2 cellular contexts compared by ENCODE assay signal in genomic region chrX:130173190-130173895, GRCh38.
A peak's percentile ranks its signal among the peaks of the same experiment; 100 is the strongest.
TF ChIP-seq lines count a peak whose summit lies in the region.

No MANE protein-coding gene starts in this region.

TF ChIP-seq in HEK293T, 16 proteins besides CTCF, POLR2A, EP300 and RAD21 (continued from another document):
- TF ChIP-seq FOXM1 (IDR thresholded peaks at IDR 0.05; ENCODE audit: borderline replicate concordance) (no peak), HDGF (IDR thresholded peaks at IDR 0.05; ENCODE audit: borderline replicate concordance) (no peak), CTBP1 (IDR thresholded peaks at IDR 0.05; ENCODE audit: borderline replicate concordance) (no peak), ELF4 (IDR thresholded peaks at IDR 0.05) (no peak)

TF ChIP-seq in K562, 482 proteins besides CTCF, POLR2A, EP300 and RAD21 (continued from another document and continues in another):
- TF ChIP-seq, protein P1, sequence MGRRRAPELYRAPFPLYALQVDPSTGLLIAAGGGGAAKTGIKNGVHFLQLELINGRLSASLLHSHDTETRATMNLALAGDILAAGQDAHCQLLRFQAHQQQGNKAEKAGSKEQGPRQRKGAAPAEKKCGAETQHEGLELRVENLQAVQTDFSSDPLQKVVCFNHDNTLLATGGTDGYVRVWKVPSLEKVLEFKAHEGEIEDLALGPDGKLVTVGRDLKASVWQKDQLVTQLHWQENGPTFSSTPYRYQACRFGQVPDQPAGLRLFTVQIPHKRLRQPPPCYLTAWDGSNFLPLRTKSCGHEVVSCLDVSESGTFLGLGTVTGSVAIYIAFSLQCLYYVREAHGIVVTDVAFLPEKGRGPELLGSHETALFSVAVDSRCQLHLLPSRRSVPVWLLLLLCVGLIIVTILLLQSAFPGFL (CRISPR knock-in tag; IDR thresholded peaks at IDR 0.05): no peak
- TF ChIP-seq NR2C2 (CRISPR knock-in tag; IDR thresholded peaks at IDR 0.05) (no peak), NR2C2 (tag; IDR thresholded peaks at IDR 0.05) (peak; percentile 37), MLX (CRISPR knock-in tag; conservative IDR thresholded peaks at IDR 0.05) (no peak), TRIM24 (IDR thresholded peaks at IDR 0.05) (peak in 1 of 2 experiments; percentile 64; a peak in 1 of 4 replicates), KDM1A (IDR thresholded peaks at IDR 0.05) (no peak), ESRRA (IDR thresholded peaks at IDR 0.05; ENCODE audit: borderline replicate concordance, low read depth) (peak; percentile 77; the same call in 1 of the 2 replicates), ZBTB26 (CRISPR knock-in tag; IDR thresholded peaks at IDR 0.05) (no peak), FOXA3 (CRISPR knock-in tag; conservative IDR thresholded peaks at IDR 0.05 in 1 of 2, IDR thresholded peaks at IDR 0.05 in 1 of 2) (peak in 1 of 2 experiments; percentile 74; a peak in 2 of 4 replicates), ZNF76 (CRISPR knock-in tag; IDR thresholded peaks at IDR 0.05; ENCODE audit: borderline replicate concordance) (no peak), ZZZ3 (IDR thresholded peaks at IDR 0.05) (no peak), ATF2 (CRISPR knock-in tag; IDR thresholded peaks at IDR 0.05) (no peak), TAL1 (IDR thresholded peaks at IDR 0.05) (0 out of 2 replicates have a peak, but pooled peaks have one; percentile 21), POLR2G (IDR thresholded peaks at IDR 0.05; ENCODE audit: low read depth, low read length) (peak; percentile 39), ZNF280B (CRISPR knock-in tag; IDR thresholded peaks at IDR 0.05) (no peak), ZKSCAN8 (CRISPR knock-in tag; IDR thresholded peaks at IDR 0.05) (peak; percentile 24; the same call in 1 of the 2 replicates), ZNF384 (IDR thresholded peaks at IDR 0.05; ENCODE audit: low read depth, low read length) (no peak), NR3C1 (CRISPR knock-in tag; IDR thresholded peaks at IDR 0.05) (no peak), RFX5 (IDR thresholded peaks at IDR 0.05; ENCODE audit: low read depth, low read length) (no peak), TEAD1 (CRISPR knock-in tag; IDR thresholded peaks at IDR 0.05) (no peak), ZBTB2 (IDR thresholded peaks at IDR 0.05) (no peak), SMARCE1 (IDR thresholded peaks at IDR 0.05) (no peak; the same call in 1 of the 2 replicates), SMARCA4 (IDR thresholded peaks at IDR 0.05) (peak; percentile 74), PHF8 (IDR thresholded peaks at IDR 0.05; ENCODE audit: borderline replicate concordance, low read length) (peak; percentile 8; the same call in 1 of the 2 replicates), KDM4B (IDR thresholded peaks at IDR 0.05; ENCODE audit: borderline replicate concordance in 2 of 2, low read depth in 1 of 2) (no peak), FOXP4 (CRISPR knock-in tag; IDR thresholded peaks at IDR 0.05; ENCODE audit: borderline replicate concordance) (no peak), IRF2 (CRISPR knock-in tag; IDR thresholded peaks at IDR 0.05) (no peak), THRAP3 (IDR thresholded peaks at IDR 0.05; ENCODE audit: borderline replicate concordance) (no peak), TEAD2 (tag; IDR thresholded peaks at IDR 0.05) (no peak), ELK1 (CRISPR knock-in tag; IDR thresholded peaks at IDR 0.05) (no peak), BMI1 (IDR thresholded peaks at IDR 0.05; ENCODE audit: low read length) (no peak), RFX1 (IDR thresholded peaks at IDR 0.05) (no peak), NCOR1 (IDR thresholded peaks at IDR 0.05) (no peak)
- TF ChIP-seq, protein P2, sequence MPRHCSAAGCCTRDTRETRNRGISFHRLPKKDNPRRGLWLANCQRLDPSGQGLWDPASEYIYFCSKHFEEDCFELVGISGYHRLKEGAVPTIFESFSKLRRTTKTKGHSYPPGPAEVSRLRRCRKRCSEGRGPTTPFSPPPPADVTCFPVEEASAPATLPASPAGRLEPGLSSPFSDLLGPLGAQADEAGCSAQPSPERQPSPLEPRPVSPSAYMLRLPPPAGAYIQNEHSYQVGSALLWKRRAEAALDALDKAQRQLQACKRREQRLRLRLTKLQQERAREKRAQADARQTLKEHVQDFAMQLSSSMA (CRISPR knock-in tag; IDR thresholded peaks at IDR 0.05): no peak
- TF ChIP-seq, protein P3, sequence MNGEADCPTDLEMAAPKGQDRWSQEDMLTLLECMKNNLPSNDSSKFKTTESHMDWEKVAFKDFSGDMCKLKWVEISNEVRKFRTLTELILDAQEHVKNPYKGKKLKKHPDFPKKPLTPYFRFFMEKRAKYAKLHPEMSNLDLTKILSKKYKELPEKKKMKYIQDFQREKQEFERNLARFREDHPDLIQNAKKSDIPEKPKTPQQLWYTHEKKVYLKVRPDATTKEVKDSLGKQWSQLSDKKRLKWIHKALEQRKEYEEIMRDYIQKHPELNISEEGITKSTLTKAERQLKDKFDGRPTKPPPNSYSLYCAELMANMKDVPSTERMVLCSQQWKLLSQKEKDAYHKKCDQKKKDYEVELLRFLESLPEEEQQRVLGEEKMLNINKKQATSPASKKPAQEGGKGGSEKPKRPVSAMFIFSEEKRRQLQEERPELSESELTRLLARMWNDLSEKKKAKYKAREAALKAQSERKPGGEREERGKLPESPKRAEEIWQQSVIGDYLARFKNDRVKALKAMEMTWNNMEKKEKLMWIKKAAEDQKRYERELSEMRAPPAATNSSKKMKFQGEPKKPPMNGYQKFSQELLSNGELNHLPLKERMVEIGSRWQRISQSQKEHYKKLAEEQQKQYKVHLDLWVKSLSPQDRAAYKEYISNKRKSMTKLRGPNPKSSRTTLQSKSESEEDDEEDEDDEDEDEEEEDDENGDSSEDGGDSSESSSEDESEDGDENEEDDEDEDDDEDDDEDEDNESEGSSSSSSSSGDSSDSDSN (IDR thresholded peaks at IDR 0.05; ENCODE audit: borderline replicate concordance in 1 of 2, low read depth in 2 of 2, low read length in 2 of 2): no peak
- TF ChIP-seq, protein P4, sequence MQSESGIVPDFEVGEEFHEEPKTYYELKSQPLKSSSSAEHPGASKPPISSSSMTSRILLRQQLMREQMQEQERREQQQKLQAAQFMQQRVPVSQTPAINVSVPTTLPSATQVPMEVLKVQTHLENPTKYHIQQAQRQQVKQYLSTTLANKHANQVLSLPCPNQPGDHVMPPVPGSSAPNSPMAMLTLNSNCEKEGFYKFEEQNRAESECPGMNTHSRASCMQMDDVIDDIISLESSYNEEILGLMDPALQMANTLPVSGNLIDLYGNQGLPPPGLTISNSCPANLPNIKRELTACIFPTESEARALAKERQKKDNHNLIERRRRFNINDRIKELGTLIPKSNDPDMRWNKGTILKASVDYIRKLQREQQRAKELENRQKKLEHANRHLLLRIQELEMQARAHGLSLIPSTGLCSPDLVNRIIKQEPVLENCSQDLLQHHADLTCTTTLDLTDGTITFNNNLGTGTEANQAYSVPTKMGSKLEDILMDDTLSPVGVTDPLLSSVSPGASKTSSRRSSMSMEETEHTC (IDR thresholded peaks at IDR 0.05): 0 out of 2 replicates have a peak, but pooled peaks have one; percentile 15
- TF ChIP-seq, protein P5, sequence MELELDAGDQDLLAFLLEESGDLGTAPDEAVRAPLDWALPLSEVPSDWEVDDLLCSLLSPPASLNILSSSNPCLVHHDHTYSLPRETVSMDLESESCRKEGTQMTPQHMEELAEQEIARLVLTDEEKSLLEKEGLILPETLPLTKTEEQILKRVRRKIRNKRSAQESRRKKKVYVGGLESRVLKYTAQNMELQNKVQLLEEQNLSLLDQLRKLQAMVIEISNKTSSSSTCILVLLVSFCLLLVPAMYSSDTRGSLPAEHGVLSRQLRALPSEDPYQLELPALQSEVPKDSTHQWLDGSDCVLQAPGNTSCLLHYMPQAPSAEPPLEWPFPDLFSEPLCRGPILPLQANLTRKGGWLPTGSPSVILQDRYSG (tag; conservative IDR thresholded peaks at IDR 0.05; ENCODE audit: low read depth): no peak
- TF ChIP-seq, protein P6, sequence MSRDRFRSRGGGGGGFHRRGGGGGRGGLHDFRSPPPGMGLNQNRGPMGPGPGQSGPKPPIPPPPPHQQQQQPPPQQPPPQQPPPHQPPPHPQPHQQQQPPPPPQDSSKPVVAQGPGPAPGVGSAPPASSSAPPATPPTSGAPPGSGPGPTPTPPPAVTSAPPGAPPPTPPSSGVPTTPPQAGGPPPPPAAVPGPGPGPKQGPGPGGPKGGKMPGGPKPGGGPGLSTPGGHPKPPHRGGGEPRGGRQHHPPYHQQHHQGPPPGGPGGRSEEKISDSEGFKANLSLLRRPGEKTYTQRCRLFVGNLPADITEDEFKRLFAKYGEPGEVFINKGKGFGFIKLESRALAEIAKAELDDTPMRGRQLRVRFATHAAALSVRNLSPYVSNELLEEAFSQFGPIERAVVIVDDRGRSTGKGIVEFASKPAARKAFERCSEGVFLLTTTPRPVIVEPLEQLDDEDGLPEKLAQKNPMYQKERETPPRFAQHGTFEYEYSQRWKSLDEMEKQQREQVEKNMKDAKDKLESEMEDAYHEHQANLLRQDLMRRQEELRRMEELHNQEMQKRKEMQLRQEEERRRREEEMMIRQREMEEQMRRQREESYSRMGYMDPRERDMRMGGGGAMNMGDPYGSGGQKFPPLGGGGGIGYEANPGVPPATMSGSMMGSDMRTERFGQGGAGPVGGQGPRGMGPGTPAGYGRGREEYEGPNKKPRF (IDR thresholded peaks at IDR 0.05; ENCODE audit: low read depth, low read length): no peak
